ENCODE assay signal across 2 cellular contexts in genomic region chr4:165019995-165020394, GRCh38. TPM values are rescaled to one million over a fixed set of nuclear protein-coding genes. Genes with fewer than 3 reads are reported as not detected.
"Had no signal": no experiment of that assay in that cellular context is flagged by ENCODE, and none has a peak within 500 bp of the region (broad histone marks: within the 10 kb centered on the region; RNA-seq: fewer than 3 reads in every experiment).

No MANE protein-coding gene starts in this region.

RNA-seq across cellular contexts. Expression of gene TRIM60, which starts 11.8 kb away (rescaled TPM):
- total RNA-seq: G401, GM12878 had no signal
- polyA plus RNA-seq: GM12878 had no signal

RNA-seq across cellular contexts. Expression of gene TRIM75, which starts 33.7 kb away (rescaled TPM):
- total RNA-seq: G401, GM12878 had no signal
- polyA plus RNA-seq: GM12878 had no signal

RNA-seq across cellular contexts. Expression of gene TRIM61, which starts 42.5 kb away (rescaled TPM):
- total RNA-seq: G401 had no signal
